In genomic region chr2:37387143-37387835, GRCh38 we compare ENCODE assay signal across 19 cellular contexts. TPM values are rescaled to one million over a fixed set of nuclear protein-coding genes. Genes with fewer than 3 reads are reported as not detected.
A peak's percentile ranks its signal among the peaks of the same experiment; 100 is the strongest.
DNase-seq lines count a peak whose midpoint lies in the region; FAIRE-seq and TF ChIP-seq lines count a peak whose summit lies in the region.
"Had no signal": no experiment of that assay in that cellular context is flagged by ENCODE, and none has a peak within 500 bp of the region (broad histone marks: within the 10 kb centered on the region; RNA-seq: fewer than 3 reads in every experiment).

No MANE protein-coding gene starts in this region.

- TF ChIP-seq CTCF in osteoblast (IDR thresholded peaks at IDR 0.05; ENCODE audit: extremely low read depth, low read depth, low read length) (no peak), spleen (IDR thresholded peaks at IDR 0.05 in 8 of 11, conservative IDR thresholded peaks at IDR 0.05 in 3 of 11) (no peak)

- no peaks in the 10 kb centered on the region for H4K20me1 ChIP-seq in osteoblast (ENCODE audit: insufficient read depth, low read length)

- no peak for TF ChIP-seq POLR2A in spleen (IDR thresholded peaks at IDR 0.05)

- H3K27ac ChIP-seq in epithelial cell of prostate (peak overlapping the region; percentile 84), osteoblast (ENCODE audit: low read depth, low read length) (peak overlapping the region; percentile 86), spleen (no peak overlapping the region)
- H3K27ac ChIP-seq: esophagus squamous epithelium, HL-60 had no signal

- FAIRE-seq in frontal cortex (lab: Jason Lieb, UNC): no peak

- H3K4me1 ChIP-seq in osteoblast (ENCODE audit: insufficient read depth, low read length): peaks cover 49% of the 10 kb centered on the region
- peaks cover 12 to 29% (median 20%) of the 10 kb centered on the region in 6 donors for H3K4me1 ChIP-seq in spleen

- H3K4me3 ChIP-seq in osteoblast (ENCODE audit: insufficient read depth, low read length): peak overlapping the region; percentile 34
- H3K4me3 ChIP-seq in spleen: no peak overlapping the region
- H3K4me3 ChIP-seq: esophagus squamous epithelium had no signal

- H3K27me3 Mint-ChIP-seq in activated naive CD4-positive, alpha-beta T cell treated with anti-CD3 and anti-CD28 coated beads, Interleukin-2, amount 10 ng/mL, durations not matched to agents 7 days and 5 days: peaks cover 9% of the 10 kb centered on the region

- no peak overlapping the region for H3K27ac Mint-ChIP-seq in activated naive CD4-positive, alpha-beta T cell treated with anti-CD3 and anti-CD28 coated beads, Interleukin-2, amount 10 ng/mL, durations not matched to agents 7 days and 5 days
- H3K27ac Mint-ChIP-seq: activated CD8-positive, alpha-beta memory T cell treated with anti-CD3 and anti-CD28 coated beads, Interleukin-2, amount 10 ng/mL, durations not matched to agents 7 days and 5 days; stimulated activated effector memory CD8-positive, alpha-beta T cell treated with anti-CD3 and anti-CD28 coated beads, Interleukin-12 subunit alpha, Interleukin-12 subunit beta, amount 100 ng/mL, for 72 hours had no signal

- H3K36me3 Mint-ChIP-seq in activated naive CD4-positive, alpha-beta T cell treated with anti-CD3 and anti-CD28 coated beads, Interleukin-2, amount 10 ng/mL, durations not matched to agents 7 days and 5 days: no peaks in the 10 kb centered on the region
- H3K36me3 Mint-ChIP-seq: activated CD8-positive, alpha-beta memory T cell treated with anti-CD3 and anti-CD28 coated beads, Interleukin-2, amount 10 ng/mL, durations not matched to agents 7 days and 5 days; stimulated activated effector memory CD8-positive, alpha-beta T cell treated with anti-CD3 and anti-CD28 coated beads, Interleukin-12 subunit alpha, Interleukin-12 subunit beta, amount 100 ng/mL, for 72 hours had no signal

- H3K4me2 ChIP-seq in osteoblast (ENCODE audit: insufficient read depth, low read length): peak overlapping the region; percentile 77

- no peaks in the 10 kb centered on the region for H3K9me3 Mint-ChIP-seq in activated naive CD4-positive, alpha-beta T cell treated with anti-CD3 and anti-CD28 coated beads, Interleukin-2, amount 10 ng/mL, durations not matched to agents 7 days and 5 days

- DNase-seq in GM04503 (ENCODE audit: low read depth) (peak; percentile 49), RPMI7951 (ENCODE audit: low read depth) (peak; percentile 91), epithelial cell of prostate (ENCODE audit: low read depth, low spot score) (no peak), osteoblast (ENCODE audit: insufficient read length, low spot score, missing footprints) (peak; percentile 68), frontal cortex (ENCODE audit: low spot score in 2 of 2) (no peak), spleen (no peak)
- no peak for DNase-seq in activated naive CD4-positive, alpha-beta T cell treated with anti-CD3 and anti-CD28 coated beads, Interleukin-2, amount 10 ng/mL, durations not matched to agents 7 days and 5 days
- DNase-seq: activated CD8-positive, alpha-beta memory T cell treated with anti-CD3 and anti-CD28 coated beads, Interleukin-2, amount 10 ng/mL, durations not matched to agents 7 days and 5 days; activated effector memory CD4-positive, alpha-beta T cell treated with anti-CD3 and anti-CD28 coated beads, Interleukin-2, amount 50 U/mL, for 16 hours; anterior cingulate cortex; dermis blood vessel endothelial cell; DMS79; esophagus squamous epithelium; KBM-7; NCI-H1105; SHP77 had no signal

- H3K36me3 ChIP-seq in osteoblast (ENCODE audit: insufficient read depth, low read length): no peaks in the 10 kb centered on the region
- no peaks in the 10 kb centered on the region for H3K36me3 ChIP-seq in spleen
- H3K36me3 ChIP-seq: esophagus squamous epithelium had no signal

- intact Hi-C loops in spleen (cut with DNase I; ENCODE audit: low total_unique reads): no loop called here

- CTCF ChIA-PET in activated naive CD4-positive, alpha-beta T cell treated with anti-CD3 and anti-CD28 coated beads, Interleukin-2, amount 10 ng/mL, durations not matched to agents 7 days and 5 days (lab: Charles Lee): interaction anchor here (5.8 kb wide), 1 partner anchor 11 kb away, joined by 38 read pairs; no protein-coding TSS in a partner anchor

- no peaks in the 10 kb centered on the region for H3K79me2 ChIP-seq in osteoblast (ENCODE audit: insufficient read depth, low read length)

- no peak overlapping the region for H3K4me3 Mint-ChIP-seq in activated naive CD4-positive, alpha-beta T cell treated with anti-CD3 and anti-CD28 coated beads, Interleukin-2, amount 10 ng/mL, durations not matched to agents 7 days and 5 days
- H3K4me3 Mint-ChIP-seq: activated CD8-positive, alpha-beta memory T cell treated with anti-CD3 and anti-CD28 coated beads, Interleukin-2, amount 10 ng/mL, durations not matched to agents 7 days and 5 days; stimulated activated effector memory CD8-positive, alpha-beta T cell treated with anti-CD3 and anti-CD28 coated beads, Interleukin-12 subunit alpha, Interleukin-12 subunit beta, amount 100 ng/mL, for 72 hours had no signal

- H3K27me3 ChIP-seq in osteoblast (ENCODE audit: insufficient read depth, low read length): no peaks in the 10 kb centered on the region
- no peaks in the 10 kb centered on the region for H3K27me3 ChIP-seq in spleen (replicated peaks in 1 of 7)
- H3K27me3 ChIP-seq: esophagus squamous epithelium had no signal

- no peaks in the 10 kb centered on the region for H3K4me1 Mint-ChIP-seq in activated naive CD4-positive, alpha-beta T cell treated with anti-CD3 and anti-CD28 coated beads, Interleukin-2, amount 10 ng/mL, durations not matched to agents 7 days and 5 days

- H2AFZ ChIP-seq in osteoblast (ENCODE audit: low read length): peak overlapping the region; percentile 71

- WGBS in spleen, 5 donors: 87 to 95% (median 93%) methylated on average over 5 of the region's 5 CpGs

- H3K9me3 ChIP-seq in osteoblast (ENCODE audit: low read depth, low read length) (no peaks in the 10 kb centered on the region), spleen (no peaks in the 10 kb centered on the region)
- H3K9me3 ChIP-seq: esophagus squamous epithelium had no signal

RNA-seq across cellular contexts. Expression of gene QPCT, which starts 42.9 kb away (rescaled TPM):
- 126 and 137 TPM in 2 replicates for total RNA-seq in RPMI7951 (2014; rRNA removed; shearing (Covaris generic))
- total RNA-seq in osteoblast: 25.0 and 25.7 TPM in 2 replicates
- 22.0 TPM for total RNA-seq in frontal cortex
- total RNA-seq in spleen: 10 to 100 TPM; 11.5 to 46.0 (median 24.4) TPM
- polyA plus RNA-seq in spleen: 1 to 10 TPM; 4.2 to 9.4 (median 4.4) TPM
- total RNA-seq: T-helper 2 cell treated with Interferon-gamma antibody and Interleukin-4, amounts not matched to agents 100 ng/mL and 5 ng/mL, for 36 hours had no signal

Comparison
In these comparisons a context has a peak if more than half of its experiments do, and no peak if none do; other contexts are left out.
1. DNase-seq: peak in GM04503 (single experiment), RPMI7951 (single experiment) and osteoblast (single experiment); none in epithelial cell of prostate (single experiment), frontal cortex (0 of 2), activated naive CD4-positive, alpha-beta T cell treated with anti-CD3 and anti-CD28 coated beads, Interleukin-2, amount 10 ng/mL, durations not matched to agents 7 days and 5 days (single experiment) and spleen (single experiment).
2. H3K27ac ChIP-seq: peak in epithelial cell of prostate (single experiment) and osteoblast (single experiment); none in spleen (0 of 8).